ENCODE assay signal across 16 cellular contexts in the genomic region with DNA sequence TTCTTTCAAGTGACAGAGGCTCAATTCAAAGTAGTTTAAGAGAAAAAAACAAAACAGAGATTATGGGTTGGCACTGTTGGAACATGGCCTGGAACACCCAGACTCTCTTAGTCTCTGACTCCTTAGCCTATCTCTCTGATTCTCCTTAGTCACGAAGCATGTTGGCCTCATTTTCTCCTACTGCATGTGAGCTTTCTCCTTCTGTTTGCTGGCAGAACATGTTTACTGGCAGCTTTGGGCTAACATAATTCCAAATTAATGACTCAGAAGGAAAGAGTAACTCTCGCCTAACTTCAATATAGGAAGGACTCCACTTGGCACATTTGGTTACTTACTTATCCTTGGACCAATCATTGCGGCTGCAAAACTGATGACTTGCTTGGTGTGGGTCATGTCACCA. TPM values are rescaled to one million over a fixed set of nuclear protein-coding genes. Genes with fewer than 3 reads are reported as not detected.
"Had no signal": no experiment of that assay in that cellular context is flagged by ENCODE, and none has a peak within 500 bp of the region (broad histone marks: within the 10 kb centered on the region; RNA-seq: fewer than 3 reads in every experiment).

No MANE protein-coding gene starts in this region.

- H3K27ac ChIP-seq: prostate gland, right lobe of liver, suprapubic skin had no signal

- H3K27ac Mint-ChIP-seq: activated CD4-positive, alpha-beta T cell treated with anti-CD3 and anti-CD28 coated beads, Interleukin-2, amount 10 ng/mL, durations not matched to agents 7 days and 5 days; activated naive CD8-positive, alpha-beta T cell treated with anti-CD3 and anti-CD28 coated beads for 36 hours; nephron; T-helper 2 cell treated with Interferon-gamma antibody and Interleukin-4, amounts not matched to agents 5 μg/mL and 100 μg/mL, for 36 hours had no signal

- DNase-seq: activated CD4-positive, alpha-beta T cell treated with anti-CD3 and anti-CD28 coated beads, Interleukin-2, amount 10 ng/mL, durations not matched to agents 7 days and 5 days; activated CD8-positive, alpha-beta memory T cell treated with anti-CD3 and anti-CD28 coated beads for 24 hours; activated naive CD8-positive, alpha-beta T cell treated with anti-CD3 and anti-CD28 coated beads for 36 hours; anterior cingulate cortex; foreskin fibroblast; hippocampal formation; kidney; left ventricle myocardium superior; right lobe of liver; stimulated activated naive CD8-positive, alpha-beta T cell treated with anti-CD3 and anti-CD28 coated beads, Interleukin-15, Interleukin-2, amounts not matched to agents 100 U/mL and 50 U/mL, for 24 hours; trophoblast cell had no signal

- H3K4me1 Mint-ChIP-seq: activated CD4-positive, alpha-beta T cell treated with anti-CD3 and anti-CD28 coated beads, Interleukin-2, amount 10 ng/mL, durations not matched to agents 7 days and 5 days; activated naive CD8-positive, alpha-beta T cell treated with anti-CD3 and anti-CD28 coated beads for 36 hours; nephron had no signal

- H3K36me3 ChIP-seq: prostate gland, right lobe of liver, suprapubic skin had no signal

- H3K36me3 Mint-ChIP-seq: activated naive CD8-positive, alpha-beta T cell treated with anti-CD3 and anti-CD28 coated beads for 36 hours had no signal

- H3K4me3 Mint-ChIP-seq: activated CD4-positive, alpha-beta T cell treated with anti-CD3 and anti-CD28 coated beads, Interleukin-2, amount 10 ng/mL, durations not matched to agents 7 days and 5 days; activated naive CD8-positive, alpha-beta T cell treated with anti-CD3 and anti-CD28 coated beads for 36 hours; nephron; T-helper 2 cell treated with Interferon-gamma antibody and Interleukin-4, amounts not matched to agents 5 μg/mL and 100 μg/mL, for 36 hours had no signal

- H3K27me3 ChIP-seq: right lobe of liver, suprapubic skin had no signal

- H3K9me3 ChIP-seq: prostate gland, right lobe of liver, suprapubic skin had no signal

- H3K4me1 ChIP-seq: prostate gland, right lobe of liver, suprapubic skin had no signal

- H3K4me3 ChIP-seq: prostate gland, right lobe of liver, suprapubic skin had no signal

- H3K9me3 Mint-ChIP-seq: activated CD4-positive, alpha-beta T cell treated with anti-CD3 and anti-CD28 coated beads, Interleukin-2, amount 10 ng/mL, durations not matched to agents 7 days and 5 days; activated naive CD8-positive, alpha-beta T cell treated with anti-CD3 and anti-CD28 coated beads for 36 hours; nephron; T-helper 2 cell treated with Interferon-gamma antibody and Interleukin-4, amounts not matched to agents 5 μg/mL and 100 μg/mL, for 36 hours had no signal

RNA-seq across cellular contexts. Expression of gene CCDC39, which starts 21.7 kb away (rescaled TPM):
- total RNA-seq: activated CD4-positive, alpha-beta T cell treated with anti-CD3 and anti-CD28 coated beads, Interleukin-2, amount 10 ng/mL, durations not matched to agents 7 days and 5 days; activated naive CD8-positive, alpha-beta T cell treated with anti-CD3 and anti-CD28 coated beads for 36 hours; cardiac septum; left ventricle myocardium superior; right lobe of liver; suprapubic skin had no signal
